ENCODE assay signal across 8 cellular contexts in genomic region chr12:57721846-57722608, GRCh38. TPM values are rescaled to one million over a fixed set of nuclear protein-coding genes. Genes with fewer than 3 reads are reported as not detected.
A peak's percentile ranks its signal among the peaks of the same experiment; 100 is the strongest.
DNase-seq lines count a peak whose midpoint lies in the region; ATAC-seq, FAIRE-seq and TF ChIP-seq lines count a peak whose summit lies in the region.
"Not testable (repeated sequence)": the region's sequence is repeated elsewhere in the genome, so short reads cannot be mapped to it uniquely, and the experiment has no call there.

No MANE protein-coding gene starts in this region.

- H3K4me3 ChIP-seq in esophagus muscularis mucosa; osteoblast (ENCODE audit: insufficient read depth, low read length); vagina: not testable (repeated sequence)

- not testable (repeated sequence) for H2AFZ ChIP-seq in osteoblast (ENCODE audit: low read length)

- peak overlapping the region in 5 of 7 donors; percentile 18 to 71 (median 50) for H3K27ac Mint-ChIP-seq in CD14-positive monocyte
- peak overlapping the region; percentile 46 for H3K27ac Mint-ChIP-seq in T-helper 2 cell treated with Interferon-gamma antibody and Interleukin-4, amounts not matched to agents 5 μg/mL and 100 μg/mL, for 36 hours
- peak overlapping the region; percentile 48 for H3K27ac Mint-ChIP-seq in activated CD8-positive, alpha-beta memory T cell treated with anti-CD3 and anti-CD28 coated beads, Interleukin-2, amount 10 ng/mL, durations not matched to agents 7 days and 5 days
- H3K27ac Mint-ChIP-seq in activated naive CD4-positive, alpha-beta T cell treated with anti-CD3 and anti-CD28 coated beads, Interleukin-2, amount 10 ng/mL, durations not matched to agents 7 days and 5 days, result peak overlapping the region; percentile 80

- peaks cover 11 to 17% (median 16%) of the 10 kb centered on the region in 4 donors for H3K4me1 ChIP-seq in esophagus muscularis mucosa
- not testable (repeated sequence) for H3K4me1 ChIP-seq in osteoblast (ENCODE audit: insufficient read depth, low read length); vagina

- TF ChIP-seq CTCF in CD14-positive monocyte (IDR thresholded peaks at IDR 0.05); esophagus muscularis mucosa (IDR thresholded peaks at IDR 0.05); osteoblast (IDR thresholded peaks at IDR 0.05; ENCODE audit: extremely low read depth, low read depth, low read length); vagina (IDR thresholded peaks at IDR 0.05): not testable (repeated sequence)

- not testable (repeated sequence) for H3K27me3 Mint-ChIP-seq in CD14-positive monocyte (ENCODE audit: low read depth in 3 of 3); T-helper 2 cell treated with Interferon-gamma antibody and Interleukin-4, amounts not matched to agents 5 μg/mL and 100 μg/mL, for 36 hours (ENCODE audit: low read depth); activated CD8-positive, alpha-beta memory T cell treated with anti-CD3 and anti-CD28 coated beads, Interleukin-2, amount 10 ng/mL, durations not matched to agents 7 days and 5 days; activated naive CD4-positive, alpha-beta T cell treated with anti-CD3 and anti-CD28 coated beads, Interleukin-2, amount 10 ng/mL, durations not matched to agents 7 days and 5 days

- 97% methylated on average over 16 of the region's 16 CpGs for WGBS in esophagus muscularis mucosa

- H3K36me3 ChIP-seq in esophagus muscularis mucosa (peaks cover 37 to 51% (median 50%) of the 10 kb centered on the region in 4 donors), osteoblast (ENCODE audit: insufficient read depth, low read length) (peaks cover 23% of the 10 kb centered on the region), vagina (peaks cover 0 to 45% of the 10 kb centered on the region in 2 donors)

- not testable (repeated sequence) for H3K9me3 ChIP-seq in esophagus muscularis mucosa; osteoblast (ENCODE audit: low read depth, low read length); vagina

- H3K36me3 Mint-ChIP-seq in CD14-positive monocyte, result peaks cover 53 to 61% of the 10 kb centered on the region in 2 donors
- peaks cover 41% of the 10 kb centered on the region for H3K36me3 Mint-ChIP-seq in T-helper 2 cell treated with Interferon-gamma antibody and Interleukin-4, amounts not matched to agents 5 μg/mL and 100 μg/mL, for 36 hours (ENCODE audit: low read depth)
- peaks cover 23% of the 10 kb centered on the region for H3K36me3 Mint-ChIP-seq in activated CD8-positive, alpha-beta memory T cell treated with anti-CD3 and anti-CD28 coated beads, Interleukin-2, amount 10 ng/mL, durations not matched to agents 7 days and 5 days
- peaks cover 46% of the 10 kb centered on the region for H3K36me3 Mint-ChIP-seq in activated naive CD4-positive, alpha-beta T cell treated with anti-CD3 and anti-CD28 coated beads, Interleukin-2, amount 10 ng/mL, durations not matched to agents 7 days and 5 days

- H3K79me2 ChIP-seq in osteoblast (ENCODE audit: insufficient read depth, low read length), result not testable (repeated sequence)

- H3K27ac ChIP-seq in esophagus muscularis mucosa (replicated peaks in 1 of 4); osteoblast (ENCODE audit: low read depth, low read length); vagina: not testable (repeated sequence)

- H3K4me1 Mint-ChIP-seq in CD14-positive monocyte; T-helper 2 cell treated with Interferon-gamma antibody and Interleukin-4, amounts not matched to agents 5 μg/mL and 100 μg/mL, for 36 hours (ENCODE audit: low read depth); activated CD8-positive, alpha-beta memory T cell treated with anti-CD3 and anti-CD28 coated beads, Interleukin-2, amount 10 ng/mL, durations not matched to agents 7 days and 5 days; activated naive CD4-positive, alpha-beta T cell treated with anti-CD3 and anti-CD28 coated beads, Interleukin-2, amount 10 ng/mL, durations not matched to agents 7 days and 5 days: not testable (repeated sequence)

- H3K4me2 ChIP-seq in osteoblast (ENCODE audit: insufficient read depth, low read length), result not testable (repeated sequence)

- not testable (repeated sequence) for TF ChIP-seq POLR2A in GM12891 (IDR thresholded peaks at IDR 0.05; ENCODE audit: low read depth, low read length); esophagus muscularis mucosa (IDR thresholded peaks at IDR 0.05; ENCODE audit: low read depth); vagina (IDR thresholded peaks at IDR 0.05)

- not testable (repeated sequence) for ATAC-seq in activated CD8-positive, alpha-beta memory T cell treated with anti-CD3 and anti-CD28 coated beads, Interleukin-2, amount 10 ng/mL, durations not matched to agents 7 days and 5 days

- DNase-seq in CD14-positive monocyte (ENCODE audit: low spot score), result peak; percentile 5
- peak; percentile 10 for DNase-seq in GM12891 (ENCODE audit: insufficient read length, low spot score)
- not testable (repeated sequence) for DNase-seq in T-helper 2 cell treated with Interferon-gamma antibody and Interleukin-4, amounts not matched to agents 5 μg/mL and 100 μg/mL, for 36 hours (ENCODE audit: low spot score)
- peak; percentile 38 for DNase-seq in activated CD8-positive, alpha-beta memory T cell treated with anti-CD3 and anti-CD28 coated beads, Interleukin-2, amount 10 ng/mL, durations not matched to agents 7 days and 5 days
- DNase-seq in activated naive CD4-positive, alpha-beta T cell treated with anti-CD3 and anti-CD28 coated beads, Interleukin-2, amount 10 ng/mL, durations not matched to agents 7 days and 5 days, result peak; percentile 16
- DNase-seq in esophagus muscularis mucosa (ENCODE audit: extremely low spot score), result peak; percentile 77
- peak; percentile 32 for DNase-seq in osteoblast (ENCODE audit: insufficient read length, low spot score, missing footprints)
- peak; percentile 58 to 62 for DNase-seq in vagina (ENCODE audit: extremely low spot score in 2 of 2)

- not testable (repeated sequence) for FAIRE-seq in GM12891 (lab: Jason Lieb, UNC)

- intact Hi-C loops in CD14-positive monocyte (cut with micrococcal nuclease); esophagus muscularis mucosa (cut with DNase I); vagina (cut with DNase I): not testable (repeated sequence)

- H3K27me3 ChIP-seq in esophagus muscularis mucosa, result peaks cover 5 to 28% (median 8%) of the 10 kb centered on the region in 4 donors
- H3K27me3 ChIP-seq in osteoblast (ENCODE audit: insufficient read depth, low read length); vagina: not testable (repeated sequence)

- not testable (repeated sequence) for H3K4me3 Mint-ChIP-seq in CD14-positive monocyte; T-helper 2 cell treated with Interferon-gamma antibody and Interleukin-4, amounts not matched to agents 5 μg/mL and 100 μg/mL, for 36 hours; activated CD8-positive, alpha-beta memory T cell treated with anti-CD3 and anti-CD28 coated beads, Interleukin-2, amount 10 ng/mL, durations not matched to agents 7 days and 5 days; activated naive CD4-positive, alpha-beta T cell treated with anti-CD3 and anti-CD28 coated beads, Interleukin-2, amount 10 ng/mL, durations not matched to agents 7 days and 5 days

- H3K9me3 Mint-ChIP-seq in CD14-positive monocyte; T-helper 2 cell treated with Interferon-gamma antibody and Interleukin-4, amounts not matched to agents 5 μg/mL and 100 μg/mL, for 36 hours; activated CD8-positive, alpha-beta memory T cell treated with anti-CD3 and anti-CD28 coated beads, Interleukin-2, amount 10 ng/mL, durations not matched to agents 7 days and 5 days (ENCODE audit: low read depth); activated naive CD4-positive, alpha-beta T cell treated with anti-CD3 and anti-CD28 coated beads, Interleukin-2, amount 10 ng/mL, durations not matched to agents 7 days and 5 days: not testable (repeated sequence)

- H4K20me1 ChIP-seq in osteoblast (ENCODE audit: insufficient read depth, low read length), result not testable (repeated sequence)

- CTCF ChIA-PET in activated CD8-positive, alpha-beta memory T cell treated with anti-CD3 and anti-CD28 coated beads, Interleukin-2, amount 10 ng/mL, durations not matched to agents 7 days and 5 days (lab: Charles Lee), result interaction anchor here (0.8 to 1.1 kb wide), 2 partner anchors 19 to 138 kb away, joined by 3 to 4 read pairs; no protein-coding TSS in a partner anchor
- CTCF ChIA-PET in activated naive CD4-positive, alpha-beta T cell treated with anti-CD3 and anti-CD28 coated beads, Interleukin-2, amount 10 ng/mL, durations not matched to agents 7 days and 5 days (lab: Charles Lee), result interaction anchor here (1.0 to 1.2 kb wide), 2 partner anchors 15 to 137 kb away, joined by 3 to 4 read pairs; no protein-coding TSS in a partner anchor

- not testable (repeated sequence) for TF ChIP-seq EP300 in esophagus muscularis mucosa (IDR thresholded peaks at IDR 0.05)

RNA-seq across cellular contexts. Expression of gene AGAP2, which starts 16.5 kb away (rescaled TPM):
- under 1 TPM; 0.20 to 0.65 TPM for polyA plus RNA-seq in CD14-positive monocyte
- polyA plus RNA-seq in GM12891 (2012; ENCODE audit: low read depth, missing spikeins), result 6.3 TPM
- total RNA-seq in activated CD8-positive, alpha-beta memory T cell treated with anti-CD3 and anti-CD28 coated beads, Interleukin-2, amount 10 ng/mL, durations not matched to agents 7 days and 5 days, result 10 to 100 TPM; 70.7 to 72.7 TPM
- total RNA-seq in esophagus muscularis mucosa, result 10 to 100 TPM in 1 of 4 donors, 1 to 10 TPM in 3; 2.5 to 11.2 (median 3.6) TPM
- total RNA-seq in osteoblast, result 0.29 and 0.72 TPM in 2 replicates
- total RNA-seq in vagina, result 1.5 TPM

RNA-seq across cellular contexts. Expression of gene TSPAN31, which starts 22.8 kb away (rescaled TPM):
- 10 to 100 TPM; 43.0 to 48.1 TPM for polyA plus RNA-seq in CD14-positive monocyte
- polyA plus RNA-seq in GM12891 (2012; ENCODE audit: low read depth, missing spikeins), result 24.1 TPM
- total RNA-seq in activated CD8-positive, alpha-beta memory T cell treated with anti-CD3 and anti-CD28 coated beads, Interleukin-2, amount 10 ng/mL, durations not matched to agents 7 days and 5 days, result 10 to 100 TPM in 1 of 2 experiments, 1 to 10 TPM in 1; 10.0 to 19.4 TPM
- total RNA-seq in esophagus muscularis mucosa, result 10 to 100 TPM; 34.3 to 45.1 (median 42.1) TPM
- total RNA-seq in osteoblast, result 37.4 and 41.6 TPM in 2 replicates
- total RNA-seq in vagina, result 67.0 TPM

RNA-seq across cellular contexts. Expression of gene OS9, which starts 28.1 kb away (rescaled TPM):
- 100 to 1,000 TPM in 1 of 2 donors, 10 to 100 TPM in 1; 90.9 to 128 TPM for polyA plus RNA-seq in CD14-positive monocyte
- polyA plus RNA-seq in GM12891 (2012; ENCODE audit: low read depth, missing spikeins), result 69.5 TPM
- 100 to 1,000 TPM; 117 to 123 TPM for total RNA-seq in activated CD8-positive, alpha-beta memory T cell treated with anti-CD3 and anti-CD28 coated beads, Interleukin-2, amount 10 ng/mL, durations not matched to agents 7 days and 5 days
- total RNA-seq in esophagus muscularis mucosa, result 100 to 1,000 TPM; 139 to 223 (median 148) TPM
- total RNA-seq in osteoblast, result 152 and 211 TPM in 2 replicates
- 105 TPM for total RNA-seq in vagina

RNA-seq across cellular contexts. Expression of gene CDK4, which starts 30.1 kb away (rescaled TPM):
- 10 to 100 TPM; 27.4 to 38.4 TPM for polyA plus RNA-seq in CD14-positive monocyte
- polyA plus RNA-seq in GM12891 (2012; ENCODE audit: low read depth, missing spikeins), result 100 TPM
- 100 to 1,000 TPM; 127 to 167 TPM for total RNA-seq in activated CD8-positive, alpha-beta memory T cell treated with anti-CD3 and anti-CD28 coated beads, Interleukin-2, amount 10 ng/mL, durations not matched to agents 7 days and 5 days
- total RNA-seq in esophagus muscularis mucosa (10 to 100 TPM; 43.6 to 85.7 (median 71.3) TPM), osteoblast (275 and 293 TPM in 2 replicates), vagina (102 TPM)

RNA-seq across cellular contexts. Expression of gene MARCHF9, which starts 32.9 kb away (rescaled TPM):
- under 1 TPM; 0.14 to 0.23 TPM for polyA plus RNA-seq in CD14-positive monocyte
- polyA plus RNA-seq in GM12891 (2012; ENCODE audit: low read depth, missing spikeins), result 6.8 TPM
- total RNA-seq in activated CD8-positive, alpha-beta memory T cell treated with anti-CD3 and anti-CD28 coated beads, Interleukin-2, amount 10 ng/mL, durations not matched to agents 7 days and 5 days, result 10 to 100 TPM; 21.0 to 24.9 TPM
- total RNA-seq in esophagus muscularis mucosa, result 10 to 100 TPM in 2 of 4 donors, 1 to 10 TPM in 2; 5.6 to 16.9 (median 10.7) TPM
- 0.59 and 0.72 TPM in 2 replicates for total RNA-seq in osteoblast
- total RNA-seq in vagina, result 8.3 TPM

Comparison
In these comparisons a context has a peak if more than half of its experiments do, and no peak if none do; other contexts are left out.
1. RNA of gene AGAP2, which starts 16.5 kb away (total RNA-seq): 70.7 to 72.7 TPM in activated CD8-positive, alpha-beta memory T cell treated with anti-CD3 and anti-CD28 coated beads, Interleukin-2, amount 10 ng/mL, durations not matched to agents 7 days and 5 days; 2.5 to 11.2 TPM in esophagus muscularis mucosa, 1.5 TPM in vagina (single experiment) and 0.29 to 0.72 TPM in osteoblast; every median in the first group is over 4 times any median in the second.
2. Peak in every context shown above with its lines, with median percentiles within 50 percentile points of each other: H3K27ac Mint-ChIP-seq.